25 cellular contexts compared by ENCODE assay signal in genomic region chr5:91418158-91418557, GRCh38.
"Had no signal": no experiment of that assay in that cellular context is flagged by ENCODE, and none has a peak within 500 bp of the region (broad histone marks: within the 10 kb centered on the region; RNA-seq: fewer than 3 reads in every experiment).

No MANE protein-coding gene starts in this region.

- ATAC-seq: activated CD4-positive, CD25-positive, alpha-beta regulatory T cell treated with anti-CD3 and anti-CD28 coated beads, Interleukin-2, amount 50 U/mL, for 24 hours; gastrocnemius medialis; left cardiac atrium; right cardiac atrium; stimulated activated memory B cell treated with anti-CD40 and anti-IgM and Interleukin-4, amounts not matched to agents 10 μg/mL and 1 μg/mL and 100 μg/mL, for 72 hours; T-helper 17 cell had no signal

- DNase-seq: activated CD4-positive, alpha-beta T cell treated with anti-CD3 and anti-CD28 coated beads for 48 hours; activated CD4-positive, alpha-beta T cell treated with anti-CD3 and anti-CD28 coated beads, Interleukin-2, amount 50 U/mL, for 48 hours; activated CD8-positive, alpha-beta memory T cell treated with anti-CD3 and anti-CD28 coated beads for 24 hours; activated effector memory CD4-positive, alpha-beta T cell treated with Interleukin-2 at 50 U/mL for 16 hours; activated naive CD4-positive, alpha-beta T cell treated with Interleukin-2 at 50 U/mL for 16 hours; activated naive CD8-positive, alpha-beta T cell treated with anti-CD3 and anti-CD28 coated beads, Interleukin-2, amount 10 ng/mL, durations not matched to agents 7 days and 5 days; dorsolateral prefrontal cortex; effector memory CD4-positive, alpha-beta T cell; gastrocnemius medialis; islet precursor cell; left cardiac atrium; mammary epithelial cell; naive B cell; nucleus accumbens; right cardiac atrium; spleen; stimulated activated CD4-positive, alpha-beta T cell treated with anti-CD3 and anti-CD28 coated beads, Interleukin-4, amount 100 ng/mL, for 24 hours; stomach; T-helper 17 cell; T1000; thyroid gland; upper lobe of left lung; WERI-Rb-1 had no signal
